ENCODE assay signal across 8 cellular contexts in genomic region chr11:72102631-72102945, GRCh38. TPM values are rescaled to one million over a fixed set of nuclear protein-coding genes. Genes with fewer than 3 reads are reported as not detected.
DNase-seq lines count a peak whose midpoint lies in the region; ATAC-seq, FAIRE-seq and TF ChIP-seq lines count a peak whose summit lies in the region.

No MANE protein-coding gene starts in this region.

- intact Hi-C loops in activated CD4-positive, alpha-beta T cell treated with anti-CD3 and anti-CD28 coated beads for 36 hours (cut with DNase I, micrococcal nuclease) = loop anchor here (1.0 to 2.0 kb wide), 4 partner anchors 38 to 316 kb away; partner anchors contain the start of genes RNF121 (in 1 of the 2) and XNDC1N (in 1 of the 2)

- peak overlapping the region; percentile 97 for H3K9ac ChIP-seq in keratinocyte (ENCODE audit: control insufficient read depth, extremely low read depth, insufficient read depth, low read length)

- H2AFZ ChIP-seq in keratinocyte (ENCODE audit: control insufficient read depth, low read length) = no peak overlapping the region

- no peaks in the 10 kb centered on the region for H3K27me3 Mint-ChIP-seq in activated CD4-positive, alpha-beta T cell treated with anti-CD3 and anti-CD28 coated beads for 36 hours
- no peaks in the 10 kb centered on the region for H3K27me3 Mint-ChIP-seq in activated naive CD8-positive, alpha-beta T cell

- H3K4me1 ChIP-seq in keratinocyte (ENCODE audit: control insufficient read depth, extremely low read depth, insufficient read depth, low read length) (peaks cover 36% of the 10 kb centered on the region), thoracic aorta (ENCODE audit: control insufficient read depth in 1 of 2, low read depth in 2 of 2) (peaks cover 17 to 34% of the 10 kb centered on the region in 2 donors)

- dilution Hi-C loops in keratinocyte (cut with MboI; ENCODE audit: extremely low pct_ligation_motif_present, low sequenced_read_pairs) = no loop called here

- POLR2A ChIA-PET in activated CD4-positive, alpha-beta T cell treated with anti-CD3 and anti-CD28 coated beads for 36 hours (lab: Charles Lee) = interaction anchor here (0.7 kb wide), 1 partner anchor 175 kb away, joined by 3 read pairs; the partner anchor contains the start of gene XNDC1N

- no peaks in the 10 kb centered on the region for H3K9me1 ChIP-seq in keratinocyte (ENCODE audit: control insufficient read depth, extremely low read depth, insufficient read depth, low read length)

- peak overlapping the region; percentile 62 to 99 (median 94) for H3K4me3 ChIP-seq in keratinocyte (ENCODE audit: control insufficient read depth in 2 of 3, extremely low read depth in 1 of 3, insufficient read depth in 2 of 3, low read depth in 1 of 3, low read length in 3 of 3)
- H3K4me3 ChIP-seq in thoracic aorta = peak overlapping the region; percentile 90

- peaks cover 44% of the 10 kb centered on the region for H3K79me2 ChIP-seq in keratinocyte (ENCODE audit: control insufficient read depth, insufficient read depth, low read length)

- peaks cover 38% of the 10 kb centered on the region for H3K4me1 Mint-ChIP-seq in activated CD4-positive, alpha-beta T cell treated with anti-CD3 and anti-CD28 coated beads for 36 hours
- peaks cover 47% of the 10 kb centered on the region for H3K4me1 Mint-ChIP-seq in activated naive CD8-positive, alpha-beta T cell (ENCODE audit: low read depth)

- no peak for DNase-seq in activated CD4-positive, alpha-beta T cell treated with anti-CD3 and anti-CD28 coated beads for 36 hours
- no peak for DNase-seq in activated CD4-positive, alpha-beta T cell treated with anti-CD3 and anti-CD28 coated beads, Interleukin-2, amount 50 U/mL, for 1 hour
- DNase-seq in keratinocyte (ENCODE audit: low read depth, low spot score) (no peak), thoracic aorta (ENCODE audit: low spot score) (no peak), NCI-H2029 treated with DMSO at 0.1 percent for 48 hours (lab: John Stamatoyannopoulos, UW) (no peak), RCC 7860 (ENCODE audit: low spot score) (no peak)
- DNase-seq in activated effector memory CD4-positive, alpha-beta T cell treated with anti-CD3 and anti-CD28 coated beads, Interleukin-2, amount 50 U/mL, for 16 hours = no peak

- TF ChIP-seq CTCF in keratinocyte (optimal IDR thresholded peaks at IDR 0.05 in 1 of 3, IDR thresholded peaks at IDR 0.05 in 1 of 3, conservative IDR thresholded peaks at IDR 0.05 in 1 of 3; ENCODE audit: extremely low read depth in 1 of 3, insufficient read depth in 2 of 3, low read length in 3 of 3) (no peak), thoracic aorta (IDR thresholded peaks at IDR 0.05) (no peak)

- no peak for FAIRE-seq in keratinocyte (lab: Jason Lieb, UNC)
- FAIRE-seq in RCC 7860 (lab: Jason Lieb, UNC) = no peak

- H3K9me3 ChIP-seq in keratinocyte (ENCODE audit: control insufficient read depth, low read depth, low read length) (no peaks in the 10 kb centered on the region), thoracic aorta (no peaks in the 10 kb centered on the region)

- H3K36me3 ChIP-seq in keratinocyte (ENCODE audit: control insufficient read depth in 2 of 2, extremely low read depth in 1 of 2, insufficient read depth in 2 of 2, low read length in 2 of 2) (peaks cover 13 to 41% of the 10 kb centered on the region in 2 experiments), thoracic aorta (peaks cover 15% of the 10 kb centered on the region)

- H4K20me1 ChIP-seq in keratinocyte (ENCODE audit: control insufficient read depth, extremely low read depth, insufficient read depth, low read length) = no peaks in the 10 kb centered on the region

- CTCF ChIA-PET in activated CD4-positive, alpha-beta T cell treated with anti-CD3 and anti-CD28 coated beads for 36 hours (lab: Charles Lee) = interaction anchor here (0.9 to 3.7 kb wide), 5 partner anchors 9 to 77 kb away, joined by 4 to 27 read pairs (median 8); no protein-coding TSS in a partner anchor

- no peaks in the 10 kb centered on the region for H3K27me3 ChIP-seq in keratinocyte (ENCODE audit: control insufficient read depth, extremely low read depth, insufficient read depth, low read length)
- no peaks in the 10 kb centered on the region for H3K27me3 ChIP-seq in thoracic aorta (replicated peaks; ENCODE audit: insufficient read depth)

- H3K27ac ChIP-seq in keratinocyte (ENCODE audit: control insufficient read depth, insufficient read depth, low read length) (peak overlapping the region; percentile 95), thoracic aorta (peak overlapping the region; percentile 91 to 92)

- H3K4me2 ChIP-seq in keratinocyte (ENCODE audit: control insufficient read depth, extremely low read depth, insufficient read depth, low read depth, low read length) = peak overlapping the region; percentile 97

- peaks cover 18% of the 10 kb centered on the region for H3K36me3 Mint-ChIP-seq in activated CD4-positive, alpha-beta T cell treated with anti-CD3 and anti-CD28 coated beads for 36 hours (ENCODE audit: low read depth)
- H3K36me3 Mint-ChIP-seq in activated naive CD8-positive, alpha-beta T cell = peaks cover 6% of the 10 kb centered on the region

- no peak for ATAC-seq in activated CD4-positive, alpha-beta T cell treated with anti-CD3 and anti-CD28 coated beads for 36 hours
- ATAC-seq in thoracic aorta (ENCODE audit: insufficient number of reproducible peaks, low FRiP score, low read depth) = no peak

- no peaks in the 10 kb centered on the region for H3K9me3 Mint-ChIP-seq in activated CD4-positive, alpha-beta T cell treated with anti-CD3 and anti-CD28 coated beads for 36 hours (ENCODE audit: low read depth)
- no peaks in the 10 kb centered on the region for H3K9me3 Mint-ChIP-seq in activated naive CD8-positive, alpha-beta T cell (ENCODE audit: low read depth)

- H3K4me3 Mint-ChIP-seq in activated CD4-positive, alpha-beta T cell treated with anti-CD3 and anti-CD28 coated beads for 36 hours = peak overlapping the region; percentile 97
- peak overlapping the region; percentile 98 for H3K4me3 Mint-ChIP-seq in activated naive CD8-positive, alpha-beta T cell

- H3K27ac Mint-ChIP-seq in activated CD4-positive, alpha-beta T cell treated with anti-CD3 and anti-CD28 coated beads for 36 hours = peak overlapping the region; percentile 95
- peak overlapping the region; percentile 97 for H3K27ac Mint-ChIP-seq in activated naive CD8-positive, alpha-beta T cell

RNA-seq across cellular contexts. Expression of gene LAMTOR1, which starts 0.5 kb away (rescaled TPM):
- 10 to 100 TPM; 50.7 to 52.2 TPM for total RNA-seq in activated CD4-positive, alpha-beta T cell treated with anti-CD3 and anti-CD28 coated beads for 36 hours
- polyA plus RNA-seq in keratinocyte = 88.5 to 151 TPM (median 131 TPM) in 3 replicates
- polyA plus RNA-seq in keratinocyte (2011; ENCODE audit: low read depth) = 8.6 TPM
- 134 and 162 TPM in 2 replicates for polyA plus RNA-seq in keratinocyte (2011; cell fraction: cytosol; rRNA removed)
- polyA plus RNA-seq in keratinocyte (2011; cell fraction: nucleus; rRNA removed) = 63.4 and 68.9 TPM in 2 replicates
- 82.4 and 135 TPM in 2 replicates for polyA plus RNA-seq in keratinocyte (2012; ENCODE audit: low replicate concordance)
- polyA minus RNA-seq in keratinocyte = 210 to 319 TPM (median 261 TPM) in 3 replicates
- 159 TPM for polyA minus RNA-seq in keratinocyte (2011; cell fraction: cytosol; rRNA and poly(A)+ RNA removed)
- polyA minus RNA-seq in keratinocyte (2011; cell fraction: nucleus; rRNA and poly(A)+ RNA removed) = 28.0 and 29.3 TPM in 2 replicates
- total RNA-seq in thoracic aorta = 10 to 100 TPM; 68.1 to 94.4 TPM

RNA-seq across cellular contexts. Expression of gene TOMT, which starts 3.1 kb away (rescaled TPM):
- total RNA-seq in activated CD4-positive, alpha-beta T cell treated with anti-CD3 and anti-CD28 coated beads for 36 hours = not detected
- polyA plus RNA-seq in keratinocyte = not detected in 3 replicates
- not detected for polyA plus RNA-seq in keratinocyte (2011; ENCODE audit: low read depth)
- not detected in 2 replicates for polyA plus RNA-seq in keratinocyte (2011; cell fraction: cytosol; rRNA removed)
- polyA plus RNA-seq in keratinocyte (2011; cell fraction: nucleus; rRNA removed) = not detected in 2 replicates
- polyA plus RNA-seq in keratinocyte (2012; ENCODE audit: low replicate concordance) = not detected in 2 replicates
- polyA minus RNA-seq in keratinocyte = not detected in 3 replicates
- not detected for polyA minus RNA-seq in keratinocyte (2011; cell fraction: cytosol; rRNA and poly(A)+ RNA removed)
- not detected in 2 replicates for polyA minus RNA-seq in keratinocyte (2011; cell fraction: nucleus; rRNA and poly(A)+ RNA removed)
- total RNA-seq in thoracic aorta = not detected

RNA-seq across cellular contexts. Expression of gene ANAPC15, which starts 9.9 kb away (rescaled TPM):
- total RNA-seq in activated CD4-positive, alpha-beta T cell treated with anti-CD3 and anti-CD28 coated beads for 36 hours = 10 to 100 TPM; 60.3 to 76.1 TPM
- polyA plus RNA-seq in keratinocyte = 42.1 to 90.8 TPM (median 70.9 TPM) in 3 replicates
- 32.4 TPM for polyA plus RNA-seq in keratinocyte (2011; ENCODE audit: low read depth)
- 67.7 and 99.0 TPM in 2 replicates for polyA plus RNA-seq in keratinocyte (2011; cell fraction: cytosol; rRNA removed)
- polyA plus RNA-seq in keratinocyte (2011; cell fraction: nucleus; rRNA removed) = 24.9 and 32.3 TPM in 2 replicates
- 30.4 and 94.9 TPM in 2 replicates for polyA plus RNA-seq in keratinocyte (2012; ENCODE audit: low replicate concordance)
- polyA minus RNA-seq in keratinocyte = 33.1 to 60.4 TPM (median 34.0 TPM) in 3 replicates
- 16.9 TPM for polyA minus RNA-seq in keratinocyte (2011; cell fraction: cytosol; rRNA and poly(A)+ RNA removed)
- 3.2 and 6.1 TPM in 2 replicates for polyA minus RNA-seq in keratinocyte (2011; cell fraction: nucleus; rRNA and poly(A)+ RNA removed)
- 10 to 100 TPM in 1 of 2 donors, 1 to 10 TPM in 1; 9.8 to 24.2 TPM for total RNA-seq in thoracic aorta

RNA-seq across cellular contexts. Expression of gene LRRC51, which starts 21.9 kb away (rescaled TPM):
- 10 to 100 TPM in 1 of 2 experiments, 1 to 10 TPM in 1; 7.7 to 11.6 TPM for total RNA-seq in activated CD4-positive, alpha-beta T cell treated with anti-CD3 and anti-CD28 coated beads for 36 hours
- polyA plus RNA-seq in keratinocyte = 4.2 to 6.7 TPM (median 5.2 TPM) in 3 replicates
- 3.5 TPM for polyA plus RNA-seq in keratinocyte (2011; ENCODE audit: low read depth)
- polyA plus RNA-seq in keratinocyte (2011; cell fraction: cytosol; rRNA removed) = 3.3 and 4.0 TPM in 2 replicates
- polyA plus RNA-seq in keratinocyte (2011; cell fraction: nucleus; rRNA removed) = 2.7 and 4.0 TPM in 2 replicates
- polyA plus RNA-seq in keratinocyte (2012; ENCODE audit: low replicate concordance) = 2.3 and 6.0 TPM in 2 replicates
- 0.66 to 10.5 TPM (median 3.7 TPM) in 3 replicates for polyA minus RNA-seq in keratinocyte
- polyA minus RNA-seq in keratinocyte (2011; cell fraction: cytosol; rRNA and poly(A)+ RNA removed) = 3.1 TPM
- 0.74 and 1.6 TPM in 2 replicates for polyA minus RNA-seq in keratinocyte (2011; cell fraction: nucleus; rRNA and poly(A)+ RNA removed)
- total RNA-seq in thoracic aorta = 10 to 100 TPM in 1 of 2 donors, 1 to 10 TPM in 1; 6.1 to 24.0 TPM

RNA-seq across cellular contexts. Expression of gene NUMA1, which starts 22.2 kb away (rescaled TPM):
- 100 to 1,000 TPM; 154 to 167 TPM for total RNA-seq in activated CD4-positive, alpha-beta T cell treated with anti-CD3 and anti-CD28 coated beads for 36 hours
- 38.8 to 45.7 TPM (median 40.4 TPM) in 3 replicates for polyA plus RNA-seq in keratinocyte
- 26.5 TPM for polyA plus RNA-seq in keratinocyte (2011; ENCODE audit: low read depth)
- polyA plus RNA-seq in keratinocyte (2011; cell fraction: cytosol; rRNA removed) = 24.7 and 32.8 TPM in 2 replicates
- polyA plus RNA-seq in keratinocyte (2011; cell fraction: nucleus; rRNA removed) = 108 and 133 TPM in 2 replicates
- 44.4 and 52.9 TPM in 2 replicates for polyA plus RNA-seq in keratinocyte (2012; ENCODE audit: low replicate concordance)
- polyA minus RNA-seq in keratinocyte = 89.8 to 255 TPM (median 101 TPM) in 3 replicates
- 46.2 TPM for polyA minus RNA-seq in keratinocyte (2011; cell fraction: cytosol; rRNA and poly(A)+ RNA removed)
- 82.2 and 105 TPM in 2 replicates for polyA minus RNA-seq in keratinocyte (2011; cell fraction: nucleus; rRNA and poly(A)+ RNA removed)
- total RNA-seq in thoracic aorta = 100 to 1,000 TPM; 282 to 286 TPM
